1 cellular context compared by ENCODE assay signal in genomic region chr6:40353197-40353966, GRCh38.
TF ChIP-seq lines count a peak whose summit lies in the region.

No MANE protein-coding gene starts in this region.

TF ChIP-seq in neural cell, 6 proteins besides CTCF, POLR2A, EP300 and RAD21:
- TF ChIP-seq MXI1 (conservative IDR thresholded peaks at IDR 0.05; ENCODE audit: poor library complexity, severe bottlenecking) (no peak), SMC3 (conservative IDR thresholded peaks at IDR 0.05; ENCODE audit: poor library complexity) (no peak), TAF1 (IDR thresholded peaks at IDR 0.05; ENCODE audit: low read depth) (no peak), POLR2AphosphoS5 (IDR thresholded peaks at IDR 0.05) (peak; percentile 60), EZH2 (IDR thresholded peaks at IDR 0.05; ENCODE audit: borderline replicate concordance, insufficient read depth, low read length, poor library complexity, severe bottlenecking) (no peak), REST (IDR thresholded peaks at IDR 0.05; ENCODE audit: borderline replicate concordance) (peak; percentile 58)
